ENCODE assay signal across 12 cellular contexts in genomic region chr1:18385239-18385790, GRCh38.
DNase-seq lines count a peak whose midpoint lies in the region; ATAC-seq and TF ChIP-seq lines count a peak whose summit lies in the region.
"Had no signal": no experiment of that assay in that cellular context is flagged by ENCODE, and none has a peak within 500 bp of the region (broad histone marks: within the 10 kb centered on the region; RNA-seq: fewer than 3 reads in every experiment).

No MANE protein-coding gene starts in this region.

- H3K36me3 ChIP-seq in mucosa of descending colon (ENCODE audit: low read depth) = no peaks in the 10 kb centered on the region

- H3K9me3 ChIP-seq in mucosa of descending colon = no peaks in the 10 kb centered on the region

- peaks cover 8% of the 10 kb centered on the region for H3K4me1 Mint-ChIP-seq in endothelial cell (ENCODE audit: unreplicated experiment)

- ATAC-seq in mucosa of descending colon (peak; percentile 23), GM21825 (IDR thresholded peaks at IDR 0.05; ENCODE audit: unreplicated experiment) (no peak), GM18867 (IDR thresholded peaks at IDR 0.05; ENCODE audit: unreplicated experiment) (no peak)
- ATAC-seq: stimulated activated effector memory CD8-positive, alpha-beta T cell treated with anti-CD3 and anti-CD28 coated beads, Interleukin-12 subunit alpha, Interleukin-12 subunit beta, amount 100 ng/mL, for 72 hours had no signal

- POLR2A ChIA-PET in GM10248 (lab: Yijun Ruan, JAX) = no interaction called here

- H3K4me1 ChIP-seq in mucosa of descending colon (ENCODE audit: low read depth) = no peaks in the 10 kb centered on the region

- peaks cover 9% of the 10 kb centered on the region for H3K27me3 Mint-ChIP-seq in endothelial cell (ENCODE audit: unreplicated experiment)

- TF ChIP-seq CTCF in endothelial cell (IDR thresholded peaks at IDR 0.05; ENCODE audit: unreplicated experiment) = no peak
- no peak for TF ChIP-seq CTCF in mucosa of descending colon (IDR thresholded peaks at IDR 0.05)
- no peak for TF ChIP-seq CTCF in GM10248 (IDR thresholded peaks at IDR 0.05; ENCODE audit: control extremely low read depth, extremely low read depth, low read depth, missing control alignments)

- peak overlapping the region; percentile 1 for H3K4me3 Mint-ChIP-seq in endothelial cell (ENCODE audit: unreplicated experiment)
- H3K4me3 Mint-ChIP-seq: stimulated activated effector memory CD8-positive, alpha-beta T cell treated with anti-CD3 and anti-CD28 coated beads, Interleukin-12 subunit alpha, Interleukin-12 subunit beta, amount 100 ng/mL, for 72 hours had no signal

- H3K27ac Mint-ChIP-seq in endothelial cell (ENCODE audit: unreplicated experiment) = no peak overlapping the region
- H3K27ac Mint-ChIP-seq: stimulated activated effector memory CD8-positive, alpha-beta T cell treated with anti-CD3 and anti-CD28 coated beads, Interleukin-12 subunit alpha, Interleukin-12 subunit beta, amount 100 ng/mL, for 72 hours had no signal

- no peaks in the 10 kb centered on the region for H3K9me3 Mint-ChIP-seq in endothelial cell (ENCODE audit: unreplicated experiment)
- H3K9me3 Mint-ChIP-seq: stimulated activated effector memory CD8-positive, alpha-beta T cell treated with anti-CD3 and anti-CD28 coated beads, Interleukin-12 subunit alpha, Interleukin-12 subunit beta, amount 100 ng/mL, for 72 hours had no signal

- intact Hi-C loops in mucosa of descending colon (cut with DNase I, micrococcal nuclease) = no loop called here

- H3K36me3 Mint-ChIP-seq in endothelial cell (ENCODE audit: low read depth, unreplicated experiment) = no peaks in the 10 kb centered on the region
- H3K36me3 Mint-ChIP-seq: stimulated activated effector memory CD8-positive, alpha-beta T cell treated with anti-CD3 and anti-CD28 coated beads, Interleukin-12 subunit alpha, Interleukin-12 subunit beta, amount 100 ng/mL, for 72 hours had no signal

- DNase-seq in AG20443 (ENCODE audit: low spot score) = peak; percentile 46
- peak; percentile 16 for DNase-seq in NCI-H2227 treated with DMSO at 0.1 percent for 48 hours (lab: John Stamatoyannopoulos, UW)
- peak; percentile 13 for DNase-seq in endothelial cell (ENCODE audit: low spot score)
- DNase-seq in mucosa of descending colon = peak in 1 of 3 donors; percentile 8
- DNase-seq in GM10248 (ENCODE audit: extremely low spot score) = no peak
- no peak for DNase-seq in SW 1271 (lab: John Stamatoyannopoulos, UW)
- DNase-seq: DND-41, mammary epithelial cell, NCI-H1694 treated with DMSO at 0.1 percent for 48 hours had no signal

- CTCF ChIA-PET in GM10248 (lab: Yijun Ruan, JAX) = no interaction called here

- H3K4me3 ChIP-seq in mucosa of descending colon = no peak overlapping the region

Comparison
In these comparisons a context has a peak if more than half of its experiments do, and no peak if none do; other contexts are left out.
1. DNase-seq: peak in AG20443 (single experiment), NCI-H2227 treated with DMSO at 0.1 percent for 48 hours (single experiment) and endothelial cell (single experiment); none in GM10248 (single experiment) and SW 1271 (0 of 2).